8 cellular contexts compared by ENCODE assay signal in the genomic region with DNA sequence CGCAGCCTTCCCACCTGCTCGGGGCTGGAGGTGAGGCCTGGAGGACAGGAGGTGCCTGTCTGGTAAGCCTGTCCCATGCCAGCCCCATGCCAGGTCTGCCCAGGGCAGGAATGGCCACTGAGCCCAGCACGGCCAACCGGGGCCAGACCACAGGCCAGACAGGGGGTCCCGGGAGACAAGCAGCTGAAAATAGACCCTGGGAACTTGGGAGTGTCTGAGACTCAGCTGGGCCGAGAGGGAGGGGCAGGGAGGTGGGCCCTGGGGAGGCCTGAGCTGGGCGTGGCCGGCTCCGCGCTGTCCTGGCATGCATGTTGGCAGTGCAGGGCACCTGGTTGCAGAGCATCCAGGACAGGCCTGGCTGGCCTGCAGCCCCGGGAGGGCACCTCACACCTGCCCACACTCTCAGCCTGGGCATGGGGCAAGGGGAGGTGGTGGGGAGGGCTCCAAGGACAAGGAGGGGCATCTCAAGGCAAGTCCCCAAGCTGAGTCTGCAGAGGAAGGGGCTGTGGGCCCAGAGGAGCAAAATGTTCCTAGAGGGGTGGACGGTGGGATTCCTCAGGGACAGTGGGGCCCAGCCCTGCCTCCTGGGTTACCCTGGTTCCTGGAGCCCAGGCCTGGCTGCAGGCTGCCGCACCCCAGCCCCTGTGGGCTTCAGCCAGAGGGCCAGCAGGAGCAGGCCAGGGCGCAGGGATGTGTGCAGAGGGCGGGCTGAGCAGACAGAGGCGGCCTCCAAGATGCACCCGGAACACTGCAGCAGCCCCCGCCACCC. TPM values are rescaled to one million over a fixed set of nuclear protein-coding genes. Genes with fewer than 3 reads are reported as not detected.
A peak's percentile ranks its signal among the peaks of the same experiment; 100 is the strongest.
DNase-seq lines count a peak whose midpoint lies in the region; ATAC-seq and TF ChIP-seq lines count a peak whose summit lies in the region.

No MANE protein-coding gene starts in this region.

- POLR2A ChIA-PET in activated CD4-positive, alpha-beta T cell treated with anti-CD3 and anti-CD28 coated beads, Interleukin-2, amount 10 ng/mL, durations not matched to agents 7 days and 5 days (lab: Charles Lee): no interaction called here

- H3K4me1 ChIP-seq in body of pancreas (peaks cover 72% of the 10 kb centered on the region), tibial artery (peaks cover 29 to 98% (median 90%) of the 10 kb centered on the region in 4 donors), neural progenitor cell (peaks cover 36% of the 10 kb centered on the region)

- peaks cover 8% of the 10 kb centered on the region for H3F3A ChIP-seq in neural progenitor cell (ENCODE audit: low read depth)

- no peak overlapping the region for H3K4me3 Mint-ChIP-seq in activated CD4-positive, alpha-beta T cell treated with anti-CD3 and anti-CD28 coated beads, Interleukin-2, amount 10 ng/mL, durations not matched to agents 7 days and 5 days
- H3K4me3 Mint-ChIP-seq in memory B cell (no peak overlapping the region), neural progenitor cell (no peak overlapping the region)

- peaks cover 26% of the 10 kb centered on the region for H4K20me1 ChIP-seq in neural progenitor cell (ENCODE audit: low read depth)

- no peaks in the 10 kb centered on the region for H3K79me2 ChIP-seq in neural progenitor cell (ENCODE audit: low read depth)

- H2AFZ ChIP-seq in neural progenitor cell (replicated peaks): no peak overlapping the region

- H3K36me3 ChIP-seq in body of pancreas (replicated peaks in 1 of 2; ENCODE audit: insufficient read depth in 1 of 2, low read depth in 2 of 2) (no peaks in the 10 kb centered on the region), tibial artery (peaks cover 6 to 17% (median 10%) of the 10 kb centered on the region in 3 donors), neural progenitor cell (no peaks in the 10 kb centered on the region)

- no peak overlapping the region for H3K9ac ChIP-seq in neural progenitor cell

- H3K27me3 Mint-ChIP-seq in activated CD4-positive, alpha-beta T cell treated with anti-CD3 and anti-CD28 coated beads, Interleukin-2, amount 10 ng/mL, durations not matched to agents 7 days and 5 days: peaks cover 15% of the 10 kb centered on the region
- no peaks in the 10 kb centered on the region for H3K27me3 Mint-ChIP-seq in memory B cell
- peaks cover 18% of the 10 kb centered on the region for H3K27me3 Mint-ChIP-seq in neural progenitor cell (ENCODE audit: insufficient read depth, low read depth)

- H3K4me2 ChIP-seq in neural progenitor cell: no peak overlapping the region

- TF ChIP-seq CTCF in body of pancreas (IDR thresholded peaks at IDR 0.05) (no peak), tibial artery (IDR thresholded peaks at IDR 0.05) (no peak), neural progenitor cell (IDR thresholded peaks at IDR 0.05) (no peak)

- peak overlapping the region; percentile 83 for H3K27ac Mint-ChIP-seq in activated CD4-positive, alpha-beta T cell treated with anti-CD3 and anti-CD28 coated beads, Interleukin-2, amount 10 ng/mL, durations not matched to agents 7 days and 5 days
- H3K27ac Mint-ChIP-seq in memory B cell (peak overlapping the region; percentile 99), neural progenitor cell (no peak overlapping the region)

- peaks cover 48% of the 10 kb centered on the region for H3K4me1 Mint-ChIP-seq in activated CD4-positive, alpha-beta T cell treated with anti-CD3 and anti-CD28 coated beads, Interleukin-2, amount 10 ng/mL, durations not matched to agents 7 days and 5 days
- H3K4me1 Mint-ChIP-seq in memory B cell (peaks cover 44% of the 10 kb centered on the region), neural progenitor cell (peaks cover 42% of the 10 kb centered on the region)

- peaks cover 2% of the 10 kb centered on the region for H3K36me3 Mint-ChIP-seq in activated CD4-positive, alpha-beta T cell treated with anti-CD3 and anti-CD28 coated beads, Interleukin-2, amount 10 ng/mL, durations not matched to agents 7 days and 5 days (ENCODE audit: low read depth)
- H3K36me3 Mint-ChIP-seq in memory B cell (peaks cover 2% of the 10 kb centered on the region), neural progenitor cell (no peaks in the 10 kb centered on the region)

- H3K4me3 ChIP-seq in body of pancreas (no peak overlapping the region), tibial artery (no peak overlapping the region), neural progenitor cell (no peak overlapping the region)

- peak overlapping the region; percentile 18 to 97 (median 91) for H3K27ac ChIP-seq in body of pancreas
- H3K27ac ChIP-seq in tibial artery: peak overlapping the region; percentile 97 to 98
- H3K27ac ChIP-seq in neural progenitor cell: no peak overlapping the region

- no peak for ATAC-seq in body of pancreas
- ATAC-seq in memory B cell (ENCODE audit: low read depth): no peak

- no peak for TF ChIP-seq POLR2A in body of pancreas (IDR thresholded peaks at IDR 0.05)

- no peaks in the 10 kb centered on the region for H3K9me3 Mint-ChIP-seq in activated CD4-positive, alpha-beta T cell treated with anti-CD3 and anti-CD28 coated beads, Interleukin-2, amount 10 ng/mL, durations not matched to agents 7 days and 5 days
- no peaks in the 10 kb centered on the region for H3K9me3 Mint-ChIP-seq in memory B cell
- no peaks in the 10 kb centered on the region for H3K9me3 Mint-ChIP-seq in neural progenitor cell

- H3K27me3 ChIP-seq in body of pancreas: peaks cover 0 to 26% of the 10 kb centered on the region in 2 donors
- no peaks in the 10 kb centered on the region for H3K27me3 ChIP-seq in tibial artery
- peaks cover 93% of the 10 kb centered on the region for H3K27me3 ChIP-seq in neural progenitor cell

- CTCF ChIA-PET in activated CD4-positive, alpha-beta T cell treated with anti-CD3 and anti-CD28 coated beads, Interleukin-2, amount 10 ng/mL, durations not matched to agents 7 days and 5 days (lab: Charles Lee): interaction anchor here (4.0 kb wide), 1 partner anchor 13 kb away, joined by 41 read pairs; no protein-coding TSS in a partner anchor

- no peak for DNase-seq in activated CD4-positive, alpha-beta T cell treated with anti-CD3 and anti-CD28 coated beads, Interleukin-2, amount 10 ng/mL, durations not matched to agents 7 days and 5 days
- no peak for DNase-seq in activated CD4-positive, alpha-beta T cell treated with anti-CD3 and anti-CD28 coated beads for 4 hours
- no peak for DNase-seq in body of pancreas
- peak in 1 of 2 donors; percentile 36 for DNase-seq in memory B cell (ENCODE audit: low spot score in 2 of 2)
- peak; percentile 55 to 95 for DNase-seq in tibial artery
- DNase-seq in neural progenitor cell (ENCODE audit: low spot score): no peak
- DNase-seq in NCI-H1436 (lab: John Stamatoyannopoulos, UW): no peak
- DNase-seq in HuH-7.5 (ENCODE audit: low spot score): no peak

- H3K9me3 ChIP-seq in body of pancreas (no peaks in the 10 kb centered on the region), tibial artery (no peaks in the 10 kb centered on the region), neural progenitor cell (ENCODE audit: low read depth) (no peaks in the 10 kb centered on the region)

- 37 to 67% methylated on average over 2 to 17 of the region's 18 CpGs for WGBS in body of pancreas, 2 donors

- intact Hi-C loops in body of pancreas (cut with DNase I): no loop called here
- intact Hi-C loops in tibial artery (cut with DNase I; ENCODE audit: low total_unique reads): no loop called here

RNA-seq across cellular contexts. Expression of gene CRIP1, which starts 3.2 kb away (rescaled TPM):
- 100 to 1,000 TPM; 702 to 753 TPM for total RNA-seq in activated CD4-positive, alpha-beta T cell treated with anti-CD3 and anti-CD28 coated beads, Interleukin-2, amount 10 ng/mL, durations not matched to agents 7 days and 5 days
- total RNA-seq in body of pancreas: 1 to 10 TPM; 2.6 to 5.4 TPM
- total RNA-seq in neural progenitor cell (ENCODE audit: low replicate concordance): 2.6 TPM in 1 of 2 replicates, not detected in the other

RNA-seq across cellular contexts. Expression of gene TEDC1, which starts 7.6 kb away (rescaled TPM):
- 10 to 100 TPM; 40.7 to 53.2 TPM for total RNA-seq in activated CD4-positive, alpha-beta T cell treated with anti-CD3 and anti-CD28 coated beads, Interleukin-2, amount 10 ng/mL, durations not matched to agents 7 days and 5 days
- total RNA-seq in body of pancreas: 10 to 100 TPM in 1 of 2 donors, 1 to 10 TPM in 1; 1.6 to 12.2 TPM
- total RNA-seq in neural progenitor cell (ENCODE audit: low replicate concordance): 3.6 and 25.0 TPM in 2 replicates

RNA-seq across cellular contexts. Expression of gene CRIP2, which starts 8.9 kb away (rescaled TPM):
- 1 to 10 TPM in 1 of 2 experiments, under 1 TPM in 1; 0.64 to 1.8 TPM for total RNA-seq in activated CD4-positive, alpha-beta T cell treated with anti-CD3 and anti-CD28 coated beads, Interleukin-2, amount 10 ng/mL, durations not matched to agents 7 days and 5 days
- 10 to 100 TPM; 65.9 to 96.6 TPM for total RNA-seq in body of pancreas
- 0.30 and 3.5 TPM in 2 replicates for total RNA-seq in neural progenitor cell (ENCODE audit: low replicate concordance)

RNA-seq across cellular contexts. Expression of gene TMEM121, which starts 42.9 kb away (rescaled TPM):
- total RNA-seq in activated CD4-positive, alpha-beta T cell treated with anti-CD3 and anti-CD28 coated beads, Interleukin-2, amount 10 ng/mL, durations not matched to agents 7 days and 5 days: 1 to 10 TPM; 4.6 TPM
- total RNA-seq in body of pancreas (10 to 100 TPM in 1 of 2 donors, 1 to 10 TPM in 1; 4.2 to 13.8 TPM), neural progenitor cell (ENCODE audit: low replicate concordance) (0.90 and 3.6 TPM in 2 replicates)

Comparison
In these comparisons a context has a peak if more than half of its experiments do, and no peak if none do; other contexts are left out.
1. DNase-seq: peak in tibial artery (2 of 2); none in activated CD4-positive, alpha-beta T cell treated with anti-CD3 and anti-CD28 coated beads, Interleukin-2, amount 10 ng/mL, durations not matched to agents 7 days and 5 days (single experiment), activated CD4-positive, alpha-beta T cell treated with anti-CD3 and anti-CD28 coated beads for 4 hours (0 of 2), body of pancreas (0 of 4), neural progenitor cell (single experiment), NCI-H1436 (single experiment) and HuH-7.5 (single experiment).
2. RNA of gene CRIP1, which starts 3.2 kb away (total RNA-seq): 702 to 753 TPM in activated CD4-positive, alpha-beta T cell treated with anti-CD3 and anti-CD28 coated beads, Interleukin-2, amount 10 ng/mL, durations not matched to agents 7 days and 5 days; 2.6 to 5.4 TPM in body of pancreas and 2.6 TPM in neural progenitor cell; every median in the first group is over 100 times any median in the second.
3. RNA of gene CRIP2, which starts 8.9 kb away (total RNA-seq): 65.9 to 96.6 TPM in body of pancreas; 0.64 to 1.8 TPM in activated CD4-positive, alpha-beta T cell treated with anti-CD3 and anti-CD28 coated beads, Interleukin-2, amount 10 ng/mL, durations not matched to agents 7 days and 5 days and 0.30 to 3.5 TPM in neural progenitor cell; every median in the first group is over 10 times any median in the second.